1 cellular context compared by ENCODE assay signal in genomic region chr16:23595951-23596720, GRCh38.
TF ChIP-seq lines count a peak whose summit lies in the region.

TSS of gene NDUFAB1 (minus strand) at chr16:23596316. CDS start at chr16:23596290, 26 bp downstream.

TF ChIP-seq in HepG2, 621 proteins besides CTCF, POLR2A, EP300 and RAD21 (continued from another document and continues in another):
- TF ChIP-seq CREB1 (IDR thresholded peaks at IDR 0.05) = peak; percentile 74
- no peak; the same call in 1 of the 2 replicates for TF ChIP-seq CREB1 (CRISPR knock-in tag; IDR thresholded peaks at IDR 0.05)
- no peak for TF ChIP-seq ZBTB37 (CRISPR knock-in tag; IDR thresholded peaks at IDR 0.05)
- TF ChIP-seq KMT2A (CRISPR knock-in tag; IDR thresholded peaks at IDR 0.05) = peak; percentile 99
- TF ChIP-seq NKX3-1 (CRISPR knock-in tag; IDR thresholded peaks at IDR 0.05) = peak; percentile 98; the same call in 1 of the 2 replicates
- TF ChIP-seq MED1 (CRISPR knock-in tag; IDR thresholded peaks at IDR 0.05) = peak; percentile 90
- peak; percentile 82 for TF ChIP-seq SMAD3 (CRISPR knock-in tag; IDR thresholded peaks at IDR 0.05)
- TF ChIP-seq ELF4 (CRISPR knock-in tag; IDR thresholded peaks at IDR 0.05; ENCODE audit: borderline replicate concordance) = peak; percentile 85; the same call in 1 of the 2 replicates
- peak; percentile 89; the same call in 1 of the 2 replicates for TF ChIP-seq GLI4 (CRISPR knock-in tag; IDR thresholded peaks at IDR 0.05; ENCODE audit: borderline replicate concordance)
- peak; percentile 73 for TF ChIP-seq NFKBIZ (CRISPR knock-in tag; IDR thresholded peaks at IDR 0.05)
- TF ChIP-seq FLYWCH1 (CRISPR knock-in tag; IDR thresholded peaks at IDR 0.05) = peak; percentile 75; the same call in 1 of the 2 replicates
- TF ChIP-seq NFRKB (IDR thresholded peaks at IDR 0.05) = no peak
- peak; percentile 94 for TF ChIP-seq EED (CRISPR knock-in tag; IDR thresholded peaks at IDR 0.05)
- no peak; the same call in 1 of the 2 replicates for TF ChIP-seq ZBTB8A (CRISPR knock-in tag; IDR thresholded peaks at IDR 0.05; ENCODE audit: borderline replicate concordance, low read depth)
- peak; percentile 93 for TF ChIP-seq ZNF446 (CRISPR knock-in tag; IDR thresholded peaks at IDR 0.05)
- peak; percentile 89; the same call in 1 of the 2 replicates for TF ChIP-seq ZNF674 (CRISPR knock-in tag; IDR thresholded peaks at IDR 0.05; ENCODE audit: low read depth)
- peak; percentile 88 for TF ChIP-seq IKZF4 (CRISPR knock-in tag; IDR thresholded peaks at IDR 0.05; ENCODE audit: borderline replicate concordance, low read depth, not compliant biosample characterization)
- TF ChIP-seq DRAP1 (CRISPR knock-in tag; IDR thresholded peaks at IDR 0.05) = peak; percentile 62
- TF ChIP-seq BCLAF1 (IDR thresholded peaks at IDR 0.05) = no peak
- no peak for TF ChIP-seq SETDB1 (CRISPR knock-in tag; IDR thresholded peaks at IDR 0.05; ENCODE audit: borderline replicate concordance)
- TF ChIP-seq SRSF4 (IDR thresholded peaks at IDR 0.05; ENCODE audit: low read depth, low read length, poor library complexity, severe bottlenecking) = no peak
- TF ChIP-seq AKAP8 (CRISPR knock-in tag; IDR thresholded peaks at IDR 0.05) = peak; percentile 81; the same call in 1 of the 2 replicates
- peak; percentile 56 for TF ChIP-seq KDM1A (CRISPR knock-in tag; IDR thresholded peaks at IDR 0.05)
- peak; percentile 96 for TF ChIP-seq NAIF1 (CRISPR knock-in tag; IDR thresholded peaks at IDR 0.05; ENCODE audit: borderline replicate concordance)
- no peak for TF ChIP-seq ZNF207 (IDR thresholded peaks at IDR 0.05; ENCODE audit: borderline replicate concordance)
- no peak for TF ChIP-seq ZNF282 (IDR thresholded peaks at IDR 0.05; ENCODE audit: partially characterized antibody)
- 0 out of 2 replicates have a peak, but pooled peaks have one; percentile 21 for TF ChIP-seq CHD2 (IDR thresholded peaks at IDR 0.05; ENCODE audit: low read depth, low read length)
- TF ChIP-seq ZNF746 (CRISPR knock-in tag; IDR thresholded peaks at IDR 0.05) = 0 out of 2 replicates have a peak, but pooled peaks have one; percentile 81
- peak; percentile 15 for TF ChIP-seq HIC2 (CRISPR knock-in tag; IDR thresholded peaks at IDR 0.05; ENCODE audit: low read depth)
- peak; percentile 99 for TF ChIP-seq KAT8 (CRISPR knock-in tag; IDR thresholded peaks at IDR 0.05)
- TF ChIP-seq BCL6 (CRISPR knock-in tag; IDR thresholded peaks at IDR 0.05) = peak; percentile 60
- no peak for TF ChIP-seq ZNF496 (CRISPR knock-in tag; IDR thresholded peaks at IDR 0.05; ENCODE audit: insufficient replicate concordance)
- TF ChIP-seq ZBTB4 (CRISPR knock-in tag; IDR thresholded peaks at IDR 0.05; ENCODE audit: borderline replicate concordance) = no peak
- TF ChIP-seq TCF12 (IDR thresholded peaks at IDR 0.05) = no peak
- TF ChIP-seq TCF12 (CRISPR knock-in tag; IDR thresholded peaks at IDR 0.05) = 0 out of 2 replicates have a peak, but pooled peaks have one; percentile 36
- TF ChIP-seq SKI (IDR thresholded peaks at IDR 0.05; ENCODE audit: partially characterized antibody) = peak; percentile 92
- peak; percentile 91; the same call in 1 of the 2 replicates for TF ChIP-seq ZNF337 (CRISPR knock-in tag; IDR thresholded peaks at IDR 0.05; ENCODE audit: borderline replicate concordance, low read depth)
- TF ChIP-seq PRPF4 (IDR thresholded peaks at IDR 0.05; ENCODE audit: low read depth, low read length, poor library complexity, severe bottlenecking) = no peak
- peak; percentile 92 for TF ChIP-seq ELF3 (CRISPR knock-in tag; IDR thresholded peaks at IDR 0.05)
- TF ChIP-seq ZNF616 (CRISPR knock-in tag; IDR thresholded peaks at IDR 0.05; ENCODE audit: low read depth) = no peak; the same call in 1 of the 2 replicates
- TF ChIP-seq ATAD3A (CRISPR knock-in tag; IDR thresholded peaks at IDR 0.05) = no peak
- TF ChIP-seq DNMT3B (CRISPR knock-in tag; conservative IDR thresholded peaks at IDR 0.05) = 0 out of 2 replicates have a peak, but pooled peaks have one; percentile 25
- peak; percentile 68; the same call in 1 of the 2 replicates for TF ChIP-seq ZNF569 (CRISPR knock-in tag; IDR thresholded peaks at IDR 0.05; ENCODE audit: borderline replicate concordance)
- peak; percentile 92; the same call in 1 of the 2 replicates for TF ChIP-seq FOXK1 (CRISPR knock-in tag; IDR thresholded peaks at IDR 0.05; ENCODE audit: borderline replicate concordance, low read depth)
- no peak for TF ChIP-seq GLMP (CRISPR knock-in tag; IDR thresholded peaks at IDR 0.05; ENCODE audit: borderline replicate concordance)
- TF ChIP-seq ZNF367 (CRISPR knock-in tag; IDR thresholded peaks at IDR 0.05; ENCODE audit: borderline replicate concordance) = no peak
- TF ChIP-seq ZNF605 (CRISPR knock-in tag; IDR thresholded peaks at IDR 0.05) = peak; percentile 93; the same call in 1 of the 2 replicates
- TF ChIP-seq THAP8 (CRISPR knock-in tag; IDR thresholded peaks at IDR 0.05; ENCODE audit: borderline replicate concordance) = no peak
- peak; percentile 54; the same call in 1 of the 2 replicates for TF ChIP-seq FOSL1 (CRISPR knock-in tag; IDR thresholded peaks at IDR 0.05; ENCODE audit: borderline replicate concordance)
- peak; percentile 96 for TF ChIP-seq CHCHD3 (CRISPR knock-in tag; IDR thresholded peaks at IDR 0.05)
- TF ChIP-seq SCMH1 (CRISPR knock-in tag; IDR thresholded peaks at IDR 0.05; ENCODE audit: borderline replicate concordance) = no peak
- TF ChIP-seq ZNF615 (CRISPR knock-in tag; IDR thresholded peaks at IDR 0.05; ENCODE audit: borderline replicate concordance) = peak; percentile 93; the same call in 1 of the 2 replicates
- TF ChIP-seq BORCS8-MEF2B (CRISPR knock-in tag; IDR thresholded peaks at IDR 0.05) = peak; percentile 96
- no peak for TF ChIP-seq ZC3H4 (CRISPR knock-in tag; IDR thresholded peaks at IDR 0.05; ENCODE audit: borderline replicate concordance)
- peak; percentile 98 for TF ChIP-seq ZNF724P (CRISPR knock-in tag; IDR thresholded peaks at IDR 0.05; ENCODE audit: borderline replicate concordance)
- TF ChIP-seq SOX5 (CRISPR knock-in tag; IDR thresholded peaks at IDR 0.05; ENCODE audit: borderline replicate concordance) = peak; percentile 68; the same call in 1 of the 2 replicates
- TF ChIP-seq WIZ (CRISPR knock-in tag; IDR thresholded peaks at IDR 0.05) = peak; percentile 86
- peak; percentile 97 for TF ChIP-seq ZNF275 (CRISPR knock-in tag; IDR thresholded peaks at IDR 0.05; ENCODE audit: borderline replicate concordance)
- TF ChIP-seq ZNF761 (CRISPR knock-in tag; conservative IDR thresholded peaks at IDR 0.05) = no peak; the same call in 1 of the 2 replicates
- peak; percentile 98 for TF ChIP-seq MXD4 (CRISPR knock-in tag; IDR thresholded peaks at IDR 0.05)
- no peak for TF ChIP-seq HHEX (CRISPR knock-in tag; IDR thresholded peaks at IDR 0.05)
- peak; percentile 65; the same call in 1 of the 2 replicates for TF ChIP-seq ZNF335 (CRISPR knock-in tag; IDR thresholded peaks at IDR 0.05)
- TF ChIP-seq ADNP (CRISPR knock-in tag; IDR thresholded peaks at IDR 0.05) = peak; percentile 97
- no peak for TF ChIP-seq ZNF138 (CRISPR knock-in tag; IDR thresholded peaks at IDR 0.05; ENCODE audit: low read depth)
- peak; percentile 97 for TF ChIP-seq ZMYM2 (CRISPR knock-in tag; IDR thresholded peaks at IDR 0.05)
- TF ChIP-seq FOXK2 (IDR thresholded peaks at IDR 0.05) = no peak
- TF ChIP-seq HMG20A (CRISPR knock-in tag; IDR thresholded peaks at IDR 0.05; ENCODE audit: borderline replicate concordance) = no peak; the same call in 1 of the 2 replicates
